Comparison of ENCODE assay signal across 12 cellular contexts in genomic region chr5:62144395-62145022, GRCh38.
DNase-seq lines count a peak whose midpoint lies in the region; ATAC-seq and TF ChIP-seq lines count a peak whose summit lies in the region.
"Had no signal": no experiment of that assay in that cellular context is flagged by ENCODE, and none has a peak within 500 bp of the region (broad histone marks: within the 10 kb centered on the region; RNA-seq: fewer than 3 reads in every experiment).

No MANE protein-coding gene starts in this region.

- H3K27ac ChIP-seq in C4-2B (peak overlapping the region; percentile 35; the same call in 1 of the 2 replicates), brain microvascular endothelial cell (no peak overlapping the region)

- no peak for TF ChIP-seq CTCF in C4-2B (conservative IDR thresholded peaks at IDR 0.05)
- no peak for TF ChIP-seq CTCF in brain (conservative IDR thresholded peaks at IDR 0.05)
- TF ChIP-seq CTCF in brain microvascular endothelial cell (IDR thresholded peaks at IDR 0.05; ENCODE audit: low read depth, low read length, missing control alignments): no peak

- H3K9me3 Mint-ChIP-seq in brain: peaks cover 0 to 5% (median 0%) of the 10 kb centered on the region in 5 experiments
- H3K9me3 Mint-ChIP-seq: dendritic cell treated with granulocyte-macrophage colony-stimulating factor and Interleukin-4, amounts not matched to agents 40 ng/mL and 50 ng/mL, for 4 days had no signal

- in situ Hi-C loops in brain microvascular endothelial cell (cut with HindIII; ENCODE audit: low pct_ligation_motif_present, low sequenced_read_pairs): no loop called here

- H3K36me3 ChIP-seq in brain microvascular endothelial cell (replicated peaks): no peaks in the 10 kb centered on the region
- H3K36me3 ChIP-seq: HAP-1 had no signal

- ATAC-seq in GM21447 (IDR thresholded peaks at IDR 0.05; ENCODE audit: unreplicated experiment) (no peak), GM18498 (IDR thresholded peaks at IDR 0.05; ENCODE audit: unreplicated experiment) (no peak)

- peaks cover 24% of the 10 kb centered on the region for H3K4me1 Mint-ChIP-seq in brain

- no peak overlapping the region for H3K4me3 ChIP-seq in brain microvascular endothelial cell (ENCODE audit: low read depth, low read length)
- H3K4me3 ChIP-seq: HAP-1 had no signal

- H3K27me3 Mint-ChIP-seq in brain: peaks cover 4% of the 10 kb centered on the region

- peak overlapping the region in 3 of 5 experiments; percentile 42 to 74 (median 61) for H3K4me3 Mint-ChIP-seq in brain
- H3K4me3 Mint-ChIP-seq: dendritic cell treated with granulocyte-macrophage colony-stimulating factor and Interleukin-4, amounts not matched to agents 40 ng/mL and 50 ng/mL, for 4 days had no signal

- peak overlapping the region; percentile 9 to 84 (median 70) for H3K27ac Mint-ChIP-seq in brain
- H3K27ac Mint-ChIP-seq: dendritic cell treated with granulocyte-macrophage colony-stimulating factor and Interleukin-4, amounts not matched to agents 40 ng/mL and 50 ng/mL, for 4 days had no signal

- DNase-seq in NCI-H2081 treated with DMSO at 0.1 percent for 48 hours (lab: John Stamatoyannopoulos, UW): peak; percentile 24
- peak; percentile 60 for DNase-seq in medulla oblongata (ENCODE audit: extremely low spot score)
- no peak for DNase-seq in COLO829 (ENCODE audit: low spot score)
- no peak for DNase-seq in brain microvascular endothelial cell
- DNase-seq: activated CD4-positive, alpha-beta T cell treated with anti-CD3 and anti-CD28 coated beads, Interleukin-2, amount 50 U/mL, for 4 hours; activated gamma-delta T cell treated with Interleukin-2 at 50 U/mL for 16 hours had no signal

- no peaks in the 10 kb centered on the region for H3K36me3 Mint-ChIP-seq in brain

- no peaks in the 10 kb centered on the region for H3K27me3 ChIP-seq in brain microvascular endothelial cell (replicated peaks)

Comparison
In these comparisons a context has a peak if more than half of its experiments do, and no peak if none do; other contexts are left out.
1. DNase-seq: peak in NCI-H2081 treated with DMSO at 0.1 percent for 48 hours (single experiment) and medulla oblongata (single experiment); none in COLO829 (single experiment) and brain microvascular endothelial cell (single experiment).